Comparison of ENCODE assay signal across 9 cellular contexts in genomic region chr15:85607842-85608241, GRCh38.
A peak's percentile ranks its signal among the peaks of the same experiment; 100 is the strongest.
DNase-seq lines count a peak whose midpoint lies in the region; ATAC-seq, FAIRE-seq and TF ChIP-seq lines count a peak whose summit lies in the region.
"Had no signal": no experiment of that assay in that cellular context is flagged by ENCODE, and none has a peak within 500 bp of the region (broad histone marks: within the 10 kb centered on the region; RNA-seq: fewer than 3 reads in every experiment).

No MANE protein-coding gene starts in this region.

- peaks cover 22 to 35% of the 10 kb centered on the region in 2 donors for H3K4me1 Mint-ChIP-seq in natural killer cell treated with Interleukin-12 subunit alpha and Interleukin-12 subunit beta and Interleukin-15 and Interleukin-18, amount 100 ng/mL, for 72 hours (ENCODE audit: low read depth in 2 of 2)
- H3K4me1 Mint-ChIP-seq in CD4-positive, alpha-beta memory T cell, result peaks cover 23 to 35% (median 30%) of the 10 kb centered on the region in 4 donors

- peaks cover 13 to 62% (median 27%) of the 10 kb centered on the region in 10 experiments for H3K4me1 ChIP-seq in BLaER1 treated with 17β-estradiol and CSF1 and Interleukin-3, amounts not matched to agents 10 nM and 100 nM
- H3K4me1 ChIP-seq in fibroblast of lung (ENCODE audit: control insufficient read depth, extremely low read depth, insufficient read depth, low read length), result peaks cover 10% of the 10 kb centered on the region
- H3K4me1 ChIP-seq in pancreas, result peaks cover 25 to 29% (median 27%) of the 10 kb centered on the region in 3 donors
- peaks cover 18% of the 10 kb centered on the region for H3K4me1 ChIP-seq in CD4-positive, alpha-beta memory T cell (ENCODE audit: insufficient read depth, low read length)

- no peaks in the 10 kb centered on the region for H3K27me3 ChIP-seq in BLaER1 treated with 17β-estradiol and CSF1 and Interleukin-3, amounts not matched to agents 10 nM and 100 nM
- H3K27me3 ChIP-seq in fibroblast of lung (ENCODE audit: control insufficient read depth, insufficient read depth, low read length) (no peaks in the 10 kb centered on the region), pancreas (no peaks in the 10 kb centered on the region)
- H3K27me3 ChIP-seq in CD4-positive, alpha-beta memory T cell (ENCODE audit: insufficient read depth, low read length), result no peaks in the 10 kb centered on the region

- H3K27me3 Mint-ChIP-seq in natural killer cell treated with Interleukin-12 subunit alpha and Interleukin-12 subunit beta and Interleukin-15 and Interleukin-18, amount 100 ng/mL, for 72 hours, result no peaks in the 10 kb centered on the region
- no peaks in the 10 kb centered on the region for H3K27me3 Mint-ChIP-seq in CD4-positive, alpha-beta memory T cell

- H3K36me3 Mint-ChIP-seq in natural killer cell treated with Interleukin-12 subunit alpha and Interleukin-12 subunit beta and Interleukin-15 and Interleukin-18, amount 100 ng/mL, for 72 hours, result peaks cover 5% of the 10 kb centered on the region
- H3K36me3 Mint-ChIP-seq in CD4-positive, alpha-beta memory T cell, result peaks cover 23 to 37% of the 10 kb centered on the region in 2 donors

- H3K9me3 Mint-ChIP-seq in natural killer cell treated with Interleukin-12 subunit alpha and Interleukin-12 subunit beta and Interleukin-15 and Interleukin-18, amount 100 ng/mL, for 72 hours, result no peaks in the 10 kb centered on the region
- peaks cover 0 to 3% (median 0%) of the 10 kb centered on the region in 8 donors for H3K9me3 Mint-ChIP-seq in CD4-positive, alpha-beta memory T cell

- intact Hi-C loops in pancreas (cut with DNase I), result no loop called here
- intact Hi-C loops in CD4-positive, alpha-beta memory T cell (cut with micrococcal nuclease), result no loop called here

- no peaks in the 10 kb centered on the region for H3K9me3 ChIP-seq in BLaER1 treated with 17β-estradiol and CSF1 and Interleukin-3, amounts not matched to agents 10 nM and 100 nM (replicated peaks in 1 of 11)
- no peaks in the 10 kb centered on the region for H3K9me3 ChIP-seq in fibroblast of lung (ENCODE audit: control insufficient read depth, insufficient read depth, low read depth, low read length)
- H3K9me3 ChIP-seq in pancreas, result no peaks in the 10 kb centered on the region
- no peaks in the 10 kb centered on the region for H3K9me3 ChIP-seq in CD4-positive, alpha-beta memory T cell (ENCODE audit: control insufficient read depth in 1 of 2, low read length in 2 of 2)

- POLR2A ChIA-PET in CD4-positive, alpha-beta memory T cell (lab: Charles Lee; ENCODE audit: partially characterized antibody), result interaction anchor here (0.9 to 1.5 kb wide), 4 partner anchors 17 to 85 kb away, joined by 3 to 4 read pairs (median 3); no protein-coding TSS in a partner anchor

- peaks cover 0 to 100% (median 76%) of the 10 kb centered on the region in 11 experiments; a peak in 13 of 22 replicates for H4K20me1 ChIP-seq in BLaER1 treated with 17β-estradiol and CSF1 and Interleukin-3, amounts not matched to agents 10 nM and 100 nM
- H4K20me1 ChIP-seq in fibroblast of lung (ENCODE audit: control insufficient read depth, extremely low read depth, insufficient read depth, low read length), result no peaks in the 10 kb centered on the region

- peak overlapping the region in 7 of 11 experiments; percentile 30 to 65 (median 53); a peak in 12 of 22 replicates for H3K4me2 ChIP-seq in BLaER1 treated with 17β-estradiol and CSF1 and Interleukin-3, amounts not matched to agents 10 nM and 100 nM
- H3K4me2 ChIP-seq in fibroblast of lung (ENCODE audit: extremely low read depth, insufficient read depth, low read length), result peak overlapping the region; percentile 33

- no peak overlapping the region for H3K4me3 ChIP-seq in BLaER1 treated with 17β-estradiol and CSF1 and Interleukin-3, amounts not matched to agents 10 nM and 100 nM
- no peak overlapping the region for H3K4me3 ChIP-seq in fibroblast of lung (replicated peaks in 1 of 4; ENCODE audit: control extremely low read depth in 1 of 4, insufficient read depth in 1 of 4, low read depth in 3 of 4, low read length in 4 of 4)
- H3K4me3 ChIP-seq in pancreas, result no peak overlapping the region
- no peak overlapping the region for H3K4me3 ChIP-seq in CD4-positive, alpha-beta memory T cell (ENCODE audit: low read length in 2 of 2)

- TF ChIP-seq CTCF in fibroblast of lung (conservative IDR thresholded peaks at IDR 0.05 in 1 of 2, IDR thresholded peaks at IDR 0.05 in 1 of 2; ENCODE audit: low read depth in 1 of 2, low read length in 2 of 2), result no peak
- no peak for TF ChIP-seq CTCF in pancreas (IDR thresholded peaks at IDR 0.05)

- in situ Hi-C loops in SK-MEL-5 (cut with HindIII; ENCODE audit: low pct_unique_long_range_greater_than_20kb, low sequenced_read_pairs), result no loop called here

- DNase-seq in SK-MEL-5 (ENCODE audit: low read depth, low spot score) (peak; percentile 82), fibroblast of lung (ENCODE audit: low read depth in 2 of 2) (peak; percentile 83 to 90), pancreas (no peak), NCI-H524 (lab: John Stamatoyannopoulos, UW) (no peak)
- no peak for DNase-seq in natural killer cell treated with Interleukin-12 subunit alpha and Interleukin-12 subunit beta and Interleukin-15 and Interleukin-18, amount 100 ng/mL, for 72 hours (ENCODE audit: low spot score)
- no peak for DNase-seq in CD4-positive, alpha-beta memory T cell
- DNase-seq: NCI-H69 had no signal

- 12 to 36% methylated on average over 1 of the region's 1 CpG for WGBS in pancreas, 2 donors

- H2AFZ ChIP-seq in fibroblast of lung (ENCODE audit: low read length), result no peak overlapping the region

- FAIRE-seq in pancreas (lab: Jason Lieb, UNC), result no peak

- H3K4me3 Mint-ChIP-seq in natural killer cell treated with Interleukin-12 subunit alpha and Interleukin-12 subunit beta and Interleukin-15 and Interleukin-18, amount 100 ng/mL, for 72 hours, result no peak overlapping the region
- no peak overlapping the region for H3K4me3 Mint-ChIP-seq in CD4-positive, alpha-beta memory T cell

- no peak overlapping the region for H3K27ac Mint-ChIP-seq in natural killer cell treated with Interleukin-12 subunit alpha and Interleukin-12 subunit beta and Interleukin-15 and Interleukin-18, amount 100 ng/mL, for 72 hours
- H3K27ac Mint-ChIP-seq in CD4-positive, alpha-beta memory T cell, result peak overlapping the region in 2 of 7 donors; percentile 65 to 85

- peak overlapping the region in 3 of 11 experiments; percentile 6 to 24 (median 12); a peak in 2 of 22 replicates for H3K27ac ChIP-seq in BLaER1 treated with 17β-estradiol and CSF1 and Interleukin-3, amounts not matched to agents 10 nM and 100 nM
- H3K27ac ChIP-seq in fibroblast of lung (ENCODE audit: insufficient read depth, low read length) (peak overlapping the region; percentile 37), pancreas (peak overlapping the region in 2 of 4 donors; percentile 17 to 29)
- H3K27ac ChIP-seq in CD4-positive, alpha-beta memory T cell (ENCODE audit: low read depth, low read length), result no peak overlapping the region

- no peak overlapping the region for H3K9ac ChIP-seq in BLaER1 treated with 17β-estradiol and CSF1 and Interleukin-3, amounts not matched to agents 10 nM and 100 nM
- H3K9ac ChIP-seq in fibroblast of lung (ENCODE audit: insufficient read depth, low read length), result no peak overlapping the region

- H3K79me2 ChIP-seq in fibroblast of lung (ENCODE audit: control insufficient read depth, insufficient read depth, low read length), result no peaks in the 10 kb centered on the region

- peak; percentile 54 to 86 (median 79) for ATAC-seq in pancreas
- no peak for ATAC-seq in natural killer cell treated with Interleukin-12 subunit alpha and Interleukin-12 subunit beta and Interleukin-15 and Interleukin-18, amount 100 ng/mL, for 72 hours
- no peak for ATAC-seq in GM21528 (IDR thresholded peaks at IDR 0.05; ENCODE audit: low FRiP score, unreplicated experiment)

- CTCF ChIA-PET in CD4-positive, alpha-beta memory T cell (lab: Charles Lee; ENCODE audit: partially characterized antibody), result interaction anchor here (1.2 to 4.4 kb wide), 2 partner anchors 9 to 20 kb away, joined by 4 to 20 read pairs; no protein-coding TSS in a partner anchor

- H3K36me3 ChIP-seq in BLaER1 treated with 17β-estradiol and CSF1 and Interleukin-3, amounts not matched to agents 10 nM and 100 nM, result peaks cover 17 to 89% (median 72%) of the 10 kb centered on the region in 11 experiments; a peak in 21 of 22 replicates
- H3K36me3 ChIP-seq in fibroblast of lung (ENCODE audit: control insufficient read depth, insufficient read depth, low read length) (no peaks in the 10 kb centered on the region), pancreas (peaks cover 0 to 12% (median 0%) of the 10 kb centered on the region in 3 donors)
- H3K36me3 ChIP-seq in CD4-positive, alpha-beta memory T cell (ENCODE audit: insufficient read depth, low read length), result peaks cover 6% of the 10 kb centered on the region

Comparison
In these comparisons a context has a peak if more than half of its experiments do, and no peak if none do; other contexts are left out.
1. DNase-seq: peak in SK-MEL-5 (single experiment) and fibroblast of lung (2 of 2); none in pancreas (0 of 6), NCI-H524 (0 of 2), natural killer cell treated with Interleukin-12 subunit alpha and Interleukin-12 subunit beta and Interleukin-15 and Interleukin-18, amount 100 ng/mL, for 72 hours (single experiment) and CD4-positive, alpha-beta memory T cell (0 of 5).
2. ATAC-seq: peak in pancreas (4 of 4); none in natural killer cell treated with Interleukin-12 subunit alpha and Interleukin-12 subunit beta and Interleukin-15 and Interleukin-18, amount 100 ng/mL, for 72 hours (0 of 2) and GM21528 (single experiment).